3 cellular contexts compared by ENCODE assay signal in genomic region chr20:50203951-50204937, GRCh38.
TF ChIP-seq lines count a peak whose summit lies in the region.

No MANE protein-coding gene starts in this region.

TF ChIP-seq in SK-N-SH treated with all-trans-retinoic acid at 6 μM for 48 hours, 23 proteins besides CTCF, POLR2A, EP300 and RAD21 (continued from another document):
- no peak for TF ChIP-seq CSRNP3 (CRISPR knock-in tag; IDR thresholded peaks at IDR 0.05)
- TF ChIP-seq TSHZ2 (CRISPR knock-in tag; IDR thresholded peaks at IDR 0.05): no peak
TF ChIP-seq in SK-N-SH treated with all-trans-retinoic acid at 6 μM for 48 hours: peak in this region for 1.

TF ChIP-seq in SK-N-SH, 30 proteins besides CTCF, POLR2A, EP300 and RAD21 (continued from another document):
- TF ChIP-seq IRF3 (IDR thresholded peaks at IDR 0.05; ENCODE audit: low read depth, low read length) (no peak), USF2 (IDR thresholded peaks at IDR 0.05; ENCODE audit: borderline replicate concordance, low read depth, low read length) (no peak), EZH2phosphoT487 (IDR thresholded peaks at IDR 0.05; ENCODE audit: borderline replicate concordance, low read depth) (no peak), NRF1 (IDR thresholded peaks at IDR 0.05; ENCODE audit: low read depth, low read length) (no peak), POLR2AphosphoS5 (IDR thresholded peaks at IDR 0.05; ENCODE audit: low read depth, low read length) (no peak), MAX (IDR thresholded peaks at IDR 0.05; ENCODE audit: low read depth) (no peak), GATA2 (CRISPR knock-in tag; IDR thresholded peaks at IDR 0.05) (no peak), FOXJ3 (CRISPR knock-in tag; IDR thresholded peaks at IDR 0.05) (no peak), FOXM1 (IDR thresholded peaks at IDR 0.05; ENCODE audit: low read depth) (no peak), SIN3A (IDR thresholded peaks at IDR 0.05; ENCODE audit: borderline replicate concordance, low read depth, low read length) (no peak), USF1 (IDR thresholded peaks at IDR 0.05; ENCODE audit: borderline replicate concordance, low read depth) (no peak), YY1 (IDR thresholded peaks at IDR 0.05; ENCODE audit: low read depth) (no peak)
TF ChIP-seq in SK-N-SH: peak in this region for 0.

TF ChIP-seq in A549, 52 proteins besides CTCF, POLR2A, EP300 and RAD21 (continued from another document):
- no peak for TF ChIP-seq HMGXB4 (CRISPR knock-in tag; IDR thresholded peaks at IDR 0.05; ENCODE audit: borderline replicate concordance)
